Comparison of ENCODE assay signal across 1 cellular context in the genomic region with DNA sequence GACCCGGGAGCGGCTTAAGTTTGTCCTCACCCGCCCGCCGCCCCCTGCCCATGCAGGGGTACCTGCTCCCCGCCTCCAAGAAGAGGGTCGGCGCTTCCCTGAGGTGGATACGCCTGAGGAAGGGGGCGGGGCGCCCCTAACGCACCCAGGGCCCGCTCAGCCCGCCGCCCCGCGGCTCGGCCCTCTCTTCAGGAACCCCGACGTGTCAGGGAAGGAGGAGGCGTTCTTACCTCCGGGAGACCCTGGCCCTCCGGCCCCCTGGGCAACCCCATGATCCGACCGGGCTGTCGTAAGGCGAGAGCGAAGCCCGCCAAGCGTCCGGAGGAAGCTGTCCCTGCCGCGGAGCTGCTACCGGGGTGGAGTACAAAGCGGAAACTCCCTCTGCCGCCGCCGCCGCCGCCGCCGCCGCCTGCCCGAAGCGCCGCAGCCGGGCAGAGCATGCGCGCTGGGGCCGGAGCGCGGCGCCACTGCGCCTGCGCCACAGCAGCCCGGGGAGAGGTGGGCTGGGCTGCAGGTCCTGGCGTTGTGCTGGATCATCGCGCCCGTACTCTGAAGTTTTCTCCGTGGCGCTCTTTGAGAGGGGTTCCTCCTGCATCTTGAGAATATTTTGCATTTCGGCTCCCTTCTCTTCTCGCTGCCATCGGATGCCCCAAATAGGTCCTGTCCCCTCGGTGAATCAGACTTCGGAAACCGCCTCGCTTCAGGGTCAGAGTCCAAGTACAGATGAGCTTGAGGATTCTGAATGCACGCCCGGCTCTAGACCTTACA.
TF ChIP-seq lines count a peak whose summit lies in the region.

A gene with protein sequence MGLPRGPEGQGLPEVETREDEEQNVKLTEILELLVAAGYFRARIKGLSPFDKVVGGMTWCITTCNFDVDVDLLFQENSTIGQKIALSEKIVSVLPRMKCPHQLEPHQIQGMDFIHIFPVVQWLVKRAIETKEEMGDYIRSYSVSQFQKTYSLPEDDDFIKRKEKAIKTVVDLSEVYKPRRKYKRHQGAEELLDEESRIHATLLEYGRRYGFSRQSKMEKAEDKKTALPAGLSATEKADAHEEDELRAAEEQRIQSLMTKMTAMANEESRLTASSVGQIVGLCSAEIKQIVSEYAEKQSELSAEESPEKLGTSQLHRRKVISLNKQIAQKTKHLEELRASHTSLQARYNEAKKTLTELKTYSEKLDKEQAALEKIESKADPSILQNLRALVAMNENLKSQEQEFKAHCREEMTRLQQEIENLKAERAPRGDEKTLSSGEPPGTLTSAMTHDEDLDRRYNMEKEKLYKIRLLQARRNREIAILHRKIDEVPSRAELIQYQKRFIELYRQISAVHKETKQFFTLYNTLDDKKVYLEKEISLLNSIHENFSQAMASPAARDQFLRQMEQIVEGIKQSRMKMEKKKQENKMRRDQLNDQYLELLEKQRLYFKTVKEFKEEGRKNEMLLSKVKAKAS (minus strand): TSS at position 347 of the 768 bp plus-strand sequence. CDS start 75 bp downstream, at position 272.

TF ChIP-seq in HEK293, 187 proteins besides CTCF, POLR2A, EP300 and RAD21 (continued from another document):
- TF ChIP-seq ZNF155 (tag by site-specific recombination; IDR thresholded peaks at IDR 0.05) = no peak
- TF ChIP-seq, protein P1, sequence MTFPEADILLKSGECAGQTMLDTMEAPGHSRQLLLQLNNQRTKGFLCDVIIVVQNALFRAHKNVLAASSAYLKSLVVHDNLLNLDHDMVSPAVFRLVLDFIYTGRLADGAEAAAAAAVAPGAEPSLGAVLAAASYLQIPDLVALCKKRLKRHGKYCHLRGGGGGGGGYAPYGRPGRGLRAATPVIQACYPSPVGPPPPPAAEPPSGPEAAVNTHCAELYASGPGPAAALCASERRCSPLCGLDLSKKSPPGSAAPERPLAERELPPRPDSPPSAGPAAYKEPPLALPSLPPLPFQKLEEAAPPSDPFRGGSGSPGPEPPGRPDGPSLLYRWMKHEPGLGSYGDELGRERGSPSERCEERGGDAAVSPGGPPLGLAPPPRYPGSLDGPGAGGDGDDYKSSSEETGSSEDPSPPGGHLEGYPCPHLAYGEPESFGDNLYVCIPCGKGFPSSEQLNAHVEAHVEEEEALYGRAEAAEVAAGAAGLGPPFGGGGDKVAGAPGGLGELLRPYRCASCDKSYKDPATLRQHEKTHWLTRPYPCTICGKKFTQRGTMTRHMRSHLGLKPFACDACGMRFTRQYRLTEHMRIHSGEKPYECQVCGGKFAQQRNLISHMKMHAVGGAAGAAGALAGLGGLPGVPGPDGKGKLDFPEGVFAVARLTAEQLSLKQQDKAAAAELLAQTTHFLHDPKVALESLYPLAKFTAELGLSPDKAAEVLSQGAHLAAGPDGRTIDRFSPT (tag by site-specific recombination; IDR thresholded peaks at IDR 0.05) = no peak
- peak; percentile 83 for TF ChIP-seq ZBTB8A (tag by site-specific recombination; IDR thresholded peaks at IDR 0.05)
- TF ChIP-seq GLIS1 (tag by site-specific recombination; IDR thresholded peaks at IDR 0.05) = no peak
- TF ChIP-seq ZNF658 (tag by site-specific recombination; IDR thresholded peaks at IDR 0.05) = no peak
- TF ChIP-seq ZBTB21 (tag by site-specific recombination; IDR thresholded peaks at IDR 0.05) = no peak
- TF ChIP-seq ZNF174 (tag by site-specific recombination; IDR thresholded peaks at IDR 0.05) = no peak
- TF ChIP-seq, protein P2, sequence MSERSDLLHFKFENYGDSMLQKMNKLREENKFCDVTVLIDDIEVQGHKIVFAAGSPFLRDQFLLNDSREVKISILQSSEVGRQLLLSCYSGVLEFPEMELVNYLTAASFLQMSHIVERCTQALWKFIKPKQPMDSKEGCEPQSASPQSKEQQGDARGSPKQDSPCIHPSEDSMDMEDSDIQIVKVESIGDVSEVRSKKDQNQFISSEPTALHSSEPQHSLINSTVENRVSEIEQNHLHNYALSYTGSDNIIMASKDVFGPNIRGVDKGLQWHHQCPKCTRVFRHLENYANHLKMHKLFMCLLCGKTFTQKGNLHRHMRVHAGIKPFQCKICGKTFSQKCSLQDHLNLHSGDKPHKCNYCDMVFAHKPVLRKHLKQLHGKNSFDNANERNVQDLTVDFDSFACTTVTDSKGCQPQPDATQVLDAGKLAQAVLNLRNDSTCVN (tag by site-specific recombination; optimal IDR thresholded peaks at IDR 0.05) = peak; percentile 27
- TF ChIP-seq ZNF585B (tag by site-specific recombination; IDR thresholded peaks at IDR 0.05) = no peak
- TF ChIP-seq ZNF292 (tag by site-specific recombination; IDR thresholded peaks at IDR 0.05; ENCODE audit: borderline replicate concordance, low read depth) = no peak
- no peak for TF ChIP-seq ZNF146 (tag by site-specific recombination; IDR thresholded peaks at IDR 0.05)
- TF ChIP-seq ZNF792 (tag by site-specific recombination; IDR thresholded peaks at IDR 0.05) = no peak
- TF ChIP-seq ZXDB (tag by site-specific recombination; IDR thresholded peaks at IDR 0.05) = peak; percentile 23
- TF ChIP-seq SP2 (tag by site-specific recombination; IDR thresholded peaks at IDR 0.05) = peak; percentile 66
- 0 out of 2 replicates have a peak, but pooled peaks have one; percentile 2 for TF ChIP-seq KLF1 (tag by site-specific recombination; IDR thresholded peaks at IDR 0.05)
